1 cellular context compared by ENCODE assay signal in genomic region chr11:17077520-17078401, GRCh38.
A peak's percentile ranks its signal among the peaks of the same experiment; 100 is the strongest.
TF ChIP-seq lines count a peak whose summit lies in the region.

TSS of gene RPS13 (minus strand) at chr11:17077667. CDS start at chr11:17077641, 26 bp downstream.

TF ChIP-seq in A549, 52 proteins besides CTCF, POLR2A, EP300 and RAD21 (continued from another document):
- TF ChIP-seq ELK1 (IDR thresholded peaks at IDR 0.05; ENCODE audit: low read depth, low read length) (no peak), BCL3 (IDR thresholded peaks at IDR 0.05) (peak; percentile 82; the same call in 2 of the 3 replicates), KDM5A (IDR thresholded peaks at IDR 0.05) (no peak)
